ENCODE assay signal across 8 cellular contexts in the genomic region with DNA sequence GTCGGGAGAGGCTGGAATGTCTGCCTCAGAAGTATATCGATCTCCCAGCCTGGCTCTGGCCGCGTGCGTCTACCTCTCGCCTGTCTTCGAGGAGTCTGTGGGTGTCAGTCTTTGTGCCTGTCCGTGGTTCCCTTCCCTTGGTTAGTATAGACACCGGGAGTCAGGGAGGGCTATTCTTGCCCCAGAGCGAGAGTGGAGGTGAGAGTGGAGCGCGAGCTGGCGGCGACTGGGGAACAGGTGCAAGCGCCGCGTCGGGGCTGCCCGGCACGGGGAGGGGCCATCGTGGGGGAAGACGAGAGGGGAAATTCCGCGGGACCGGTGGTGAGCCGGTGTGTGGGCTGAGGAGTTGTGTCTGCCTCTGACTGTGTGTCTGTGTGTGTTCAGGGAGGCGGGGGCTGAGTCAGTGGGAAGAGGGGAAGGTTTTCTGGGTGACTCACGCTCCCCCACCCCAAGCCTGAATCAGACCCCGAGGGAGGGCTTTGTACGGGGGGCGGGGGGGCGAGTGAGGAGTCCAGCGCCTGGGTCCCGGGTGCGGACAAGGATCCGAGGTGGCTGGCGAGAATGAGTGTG. TPM values are rescaled to one million over a fixed set of nuclear protein-coding genes. Genes with fewer than 3 reads are reported as not detected.
DNase-seq lines count a peak whose midpoint lies in the region; ATAC-seq and TF ChIP-seq lines count a peak whose summit lies in the region.

No MANE protein-coding gene starts in this region.

- H3K27me3 ChIP-seq in AG04450 (ENCODE audit: control insufficient read depth, insufficient read depth, low read length) (no peaks in the 10 kb centered on the region), KMS-11 (ENCODE audit: insufficient read depth, low read depth) (no peaks in the 10 kb centered on the region), left lung (no peaks in the 10 kb centered on the region)

- H3K36me3 ChIP-seq in KMS-11 (ENCODE audit: insufficient read depth) (no peaks in the 10 kb centered on the region), left lung (peaks cover 0 to 25% of the 10 kb centered on the region in 2 donors)

- peak; percentile 81 for DNase-seq in AG04450 (ENCODE audit: low read depth, low spot score)
- DNase-seq in activated CD4-positive, alpha-beta T cell treated with anti-CD3 and anti-CD28 coated beads for 1 hour, result peak; percentile 97
- DNase-seq in choroid plexus epithelial cell (ENCODE audit: low read depth), result peak; percentile 89
- peak; percentile 89 to 94 for DNase-seq in left lung
- DNase-seq in stimulated activated CD4-positive, alpha-beta T cell treated with anti-CD3 and anti-CD28 coated beads, Interleukin-2, amount 100 ng/mL, for 48 hours, result peak; percentile 87 to 91
- no peak for DNase-seq in HT-29 (ENCODE audit: low spot score)

- no peaks in the 10 kb centered on the region for H4K20me1 ChIP-seq in KMS-11 (ENCODE audit: insufficient read depth)

- H3K9ac ChIP-seq in KMS-11, result peak overlapping the region; percentile 51; the same call in 1 of the 2 replicates

- H2AFZ ChIP-seq in KMS-11 (ENCODE audit: low read depth), result no peak overlapping the region

- H3K27ac ChIP-seq in AG04450 (ENCODE audit: low read depth, low read length) (peak overlapping the region; percentile 99), KMS-11 (peak overlapping the region; percentile 59), left lung (peak overlapping the region; percentile 99 to 100)

- intact Hi-C loops in left lung (cut with DNase I), result no loop called here

- H3K4me1 ChIP-seq in KMS-11 (ENCODE audit: low read depth, poor library complexity, severe bottlenecking) (peaks cover 6% of the 10 kb centered on the region), left lung (peaks cover 30 to 59% of the 10 kb centered on the region in 2 donors)

- TF ChIP-seq CTCF in AG04450 (IDR thresholded peaks at IDR 0.05; ENCODE audit: low read depth, low read length) (no peak), KMS-11 (conservative IDR thresholded peaks at IDR 0.05; ENCODE audit: low read depth, low read length) (no peak), choroid plexus epithelial cell (conservative IDR thresholded peaks at IDR 0.05; ENCODE audit: low read depth, low read length) (no peak), left lung (IDR thresholded peaks at IDR 0.05) (no peak)

- peak; percentile 28 for ATAC-seq in left lung

- CTCF ChIA-PET in AG04450 (lab: Charles Lee), result interaction anchor here (1.0 kb wide), 1 partner anchor 7 kb away, joined by 3 read pairs; no protein-coding TSS in a partner anchor

- peaks cover 4% of the 10 kb centered on the region; the same call in 1 of the 2 replicates for H3K9me3 ChIP-seq in AG04450 (ENCODE audit: control insufficient read depth, insufficient read depth, low read length)
- H3K9me3 ChIP-seq in left lung, result no peaks in the 10 kb centered on the region

- H3K4me3 ChIP-seq in AG04450 (ENCODE audit: low read depth, low read length), result peak overlapping the region; percentile 59
- no peak overlapping the region for H3K4me3 ChIP-seq in KMS-11 (IDR thresholded peaks at IDR 0.05; ENCODE audit: insufficient read depth, low read depth, low read length)
- H3K4me3 ChIP-seq in choroid plexus epithelial cell (ENCODE audit: low read depth, low read length), result peak overlapping the region; percentile 81
- H3K4me3 ChIP-seq in left lung, result peak overlapping the region; percentile 63 to 82

- TF ChIP-seq POLR2A in GM19193 (IDR thresholded peaks at IDR 0.05; ENCODE audit: extremely low read depth, insufficient read depth, insufficient read length), result peak; percentile 71

- POLR2A ChIA-PET in AG04450 (lab: Yijun Ruan, JAX), result interaction anchor here (0.6 to 2.1 kb wide), 5 partner anchors 14 to 331 kb away, joined by 3 to 16 read pairs (median 4); partner anchors contain the start of gene NAA38

- no peaks in the 10 kb centered on the region for H3K79me2 ChIP-seq in KMS-11 (ENCODE audit: insufficient read depth, low read depth)

- H3K4me2 ChIP-seq in KMS-11, result 0 out of 2 replicates have a peak overlapping the region, but pooled peaks have one; percentile 6

RNA-seq across cellular contexts. Expression of gene KDM6B, which starts 8.4 kb away (rescaled TPM):
- 2.0 and 2.4 TPM in 2 replicates for polyA plus RNA-seq in AG04450 (2011; rRNA removed)
- polyA minus RNA-seq in AG04450 (2011; rRNA and poly(A)+ RNA removed), result 15.3 and 16.4 TPM in 2 replicates
- 10 to 100 TPM; 37.6 to 49.2 TPM for total RNA-seq in left lung
- 5.3 and 17.6 TPM in 2 replicates for total RNA-seq in HT-29 (2014; rRNA removed; shearing (Covaris generic))

RNA-seq across cellular contexts. Expression of gene TMEM88, which starts 12.4 kb away (rescaled TPM):
- 0.29 and 0.45 TPM in 2 replicates for polyA plus RNA-seq in AG04450 (2011; rRNA removed)
- 0.78 TPM in 1 of 2 replicates, not detected in the other for polyA minus RNA-seq in AG04450 (2011; rRNA and poly(A)+ RNA removed)
- 1 to 10 TPM; 5.7 to 6.5 TPM for total RNA-seq in left lung
- 0.43 and 0.50 TPM in 2 replicates for total RNA-seq in HT-29 (2014; rRNA removed; shearing (Covaris generic))

RNA-seq across cellular contexts. Expression of gene NAA38, which starts 14.9 kb away (rescaled TPM):
- 49.3 and 59.0 TPM in 2 replicates for polyA plus RNA-seq in AG04450 (2011; rRNA removed)
- polyA minus RNA-seq in AG04450 (2011; rRNA and poly(A)+ RNA removed), result 10.9 and 15.8 TPM in 2 replicates
- 10 to 100 TPM; 60.5 to 72.6 TPM for total RNA-seq in left lung
- 71.8 and 89.4 TPM in 2 replicates for total RNA-seq in HT-29 (2014; rRNA removed; shearing (Covaris generic))

RNA-seq across cellular contexts. Expression of gene CYB5D1, which starts 15.3 kb away (rescaled TPM):
- 6.9 and 8.1 TPM in 2 replicates for polyA plus RNA-seq in AG04450 (2011; rRNA removed)
- 5.3 and 8.7 TPM in 2 replicates for polyA minus RNA-seq in AG04450 (2011; rRNA and poly(A)+ RNA removed)
- 10 to 100 TPM in 1 of 2 donors, 1 to 10 TPM in 1; 9.8 to 12.3 TPM for total RNA-seq in left lung
- total RNA-seq in HT-29 (2014; rRNA removed; shearing (Covaris generic)), result 8.4 and 10.7 TPM in 2 replicates

RNA-seq across cellular contexts. Expression of gene CHD3, which starts 46.1 kb away (rescaled TPM):
- 50.0 and 68.6 TPM in 2 replicates for polyA plus RNA-seq in AG04450 (2011; rRNA removed)
- 155 and 187 TPM in 2 replicates for polyA minus RNA-seq in AG04450 (2011; rRNA and poly(A)+ RNA removed)
- 100 to 1,000 TPM in 1 of 2 donors, 10 to 100 TPM in 1; 95.3 to 118 TPM for total RNA-seq in left lung
- total RNA-seq in HT-29 (2014; rRNA removed; shearing (Covaris generic)), result 52.8 and 54.3 TPM in 2 replicates
